ENCODE assay signal across 8 cellular contexts in the genomic region with DNA sequence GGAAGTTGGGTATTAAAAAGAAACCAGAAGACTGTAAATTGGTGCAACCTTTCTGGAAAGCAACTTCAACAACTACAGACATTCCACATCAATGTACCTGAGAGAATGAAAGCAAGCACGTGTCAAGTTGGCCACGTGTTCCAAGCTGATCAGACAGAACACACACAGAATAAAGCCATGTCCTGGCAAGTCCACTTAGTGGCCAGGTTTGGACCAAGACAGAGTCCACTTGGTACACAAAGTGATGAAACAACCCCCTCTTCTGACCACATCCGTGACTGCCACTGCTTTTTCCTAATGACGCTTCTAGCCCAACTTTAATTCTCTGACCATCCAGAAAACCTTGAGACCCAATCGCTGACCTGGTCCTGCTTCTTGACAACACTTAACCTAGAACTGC.
DNase-seq lines count a peak whose midpoint lies in the region; ATAC-seq, FAIRE-seq and TF ChIP-seq lines count a peak whose summit lies in the region.

No MANE protein-coding gene starts in this region.

- ATAC-seq in RWPE2 (ENCODE audit: low read depth) = peak; percentile 70
- ATAC-seq in gastroesophageal sphincter = peak; percentile 66
- no peak for ATAC-seq in GM19023 (IDR thresholded peaks at IDR 0.05; ENCODE audit: unreplicated experiment)
- no peak for ATAC-seq in GM21825 (IDR thresholded peaks at IDR 0.05; ENCODE audit: unreplicated experiment)

- no peaks in the 10 kb centered on the region for H3K4me1 ChIP-seq in RWPE2 (ENCODE audit: insufficient read depth, poor library complexity, severe bottlenecking)
- H3K4me1 ChIP-seq in gastroesophageal sphincter = peaks cover 3 to 24% (median 8%) of the 10 kb centered on the region in 3 donors
- H3K4me1 ChIP-seq in small intestine (ENCODE audit: control insufficient read depth in 2 of 2, insufficient read depth in 1 of 2, low read depth in 1 of 2, low read length in 1 of 2) = peaks cover 0 to 1% of the 10 kb centered on the region in 2 donors

- H3K4me3 ChIP-seq in RWPE2 (ENCODE audit: severe bottlenecking) (no peak overlapping the region), gastroesophageal sphincter (no peak overlapping the region), small intestine (ENCODE audit: low read depth in 1 of 2, low read length in 2 of 2) (no peak overlapping the region)

- peak; percentile 0 for DNase-seq in NCI-H2107 treated with DMSO at 0.1 percent for 48 hours (lab: John Stamatoyannopoulos, UW; ENCODE audit: unreplicated experiment)
- no peak for DNase-seq in NCI-H2107 (lab: John Stamatoyannopoulos, UW)
- no peak for DNase-seq in RWPE2 (ENCODE audit: low spot score)
- peak; percentile 60 for DNase-seq in small intestine
- no peak for DNase-seq in NOMO-1 (lab: John Stamatoyannopoulos, UW; ENCODE audit: unreplicated experiment in 2 of 2)

- no peak for TF ChIP-seq POLR2A in gastroesophageal sphincter (IDR thresholded peaks at IDR 0.05)

- TF ChIP-seq EP300 in gastroesophageal sphincter (IDR thresholded peaks at IDR 0.05) = no peak

- WGBS in gastroesophageal sphincter (ENCODE audit: low coverage in 1 of 2), 2 donors = 34 to 41% methylated on average over 3 to 5 of the region's 5 CpGs
- WGBS in small intestine, 3 donors = 28 to 47% (median 39%) methylated on average over 5 of the region's 5 CpGs

- H3K36me3 ChIP-seq in RWPE2 (ENCODE audit: low read depth) (no peaks in the 10 kb centered on the region), gastroesophageal sphincter (peaks cover 0 to 32% of the 10 kb centered on the region in 2 donors), small intestine (ENCODE audit: control insufficient read depth in 2 of 2, insufficient read depth in 2 of 2, low read length in 2 of 2) (no peaks in the 10 kb centered on the region)

- H3K27ac ChIP-seq in RWPE2 (ENCODE audit: poor library complexity, severe bottlenecking) (no peak overlapping the region), gastroesophageal sphincter (no peak overlapping the region), small intestine (ENCODE audit: low read depth in 1 of 2, low read length in 1 of 2) (no peak overlapping the region)

- no peaks in the 10 kb centered on the region for H3K9me3 ChIP-seq in RWPE2 (ENCODE audit: severe bottlenecking)
- H3K9me3 ChIP-seq in gastroesophageal sphincter = no peaks in the 10 kb centered on the region
- H3K9me3 ChIP-seq in small intestine (ENCODE audit: control insufficient read depth, low read depth) = no peaks in the 10 kb centered on the region

- FAIRE-seq in small intestine (lab: Jason Lieb, UNC) = no peak

- peak; percentile 73 for TF ChIP-seq CTCF in RWPE2 (IDR thresholded peaks at IDR 0.05; ENCODE audit: poor library complexity, severe bottlenecking)
- TF ChIP-seq CTCF in gastroesophageal sphincter (IDR thresholded peaks at IDR 0.05) = peak; percentile 24 to 70 (median 58)

- H3K27me3 ChIP-seq in RWPE2 (ENCODE audit: insufficient read depth, poor library complexity, severe bottlenecking) (no peaks in the 10 kb centered on the region), gastroesophageal sphincter (no peaks in the 10 kb centered on the region), small intestine (ENCODE audit: control insufficient read depth in 2 of 2, insufficient read depth in 2 of 2, low read length in 2 of 2) (no peaks in the 10 kb centered on the region)

Comparison
In these comparisons a context has a peak if more than half of its experiments do, and no peak if none do; other contexts are left out.
1. DNase-seq: peak in NCI-H2107 treated with DMSO at 0.1 percent for 48 hours (single experiment) and small intestine (single experiment); none in NCI-H2107 (single experiment), RWPE2 (single experiment) and NOMO-1 (0 of 2).
2. ATAC-seq: peak in RWPE2 (single experiment) and gastroesophageal sphincter (single experiment); none in GM19023 (single experiment) and GM21825 (single experiment).